Comparison of ENCODE assay signal across 2 cellular contexts in the genomic region with DNA sequence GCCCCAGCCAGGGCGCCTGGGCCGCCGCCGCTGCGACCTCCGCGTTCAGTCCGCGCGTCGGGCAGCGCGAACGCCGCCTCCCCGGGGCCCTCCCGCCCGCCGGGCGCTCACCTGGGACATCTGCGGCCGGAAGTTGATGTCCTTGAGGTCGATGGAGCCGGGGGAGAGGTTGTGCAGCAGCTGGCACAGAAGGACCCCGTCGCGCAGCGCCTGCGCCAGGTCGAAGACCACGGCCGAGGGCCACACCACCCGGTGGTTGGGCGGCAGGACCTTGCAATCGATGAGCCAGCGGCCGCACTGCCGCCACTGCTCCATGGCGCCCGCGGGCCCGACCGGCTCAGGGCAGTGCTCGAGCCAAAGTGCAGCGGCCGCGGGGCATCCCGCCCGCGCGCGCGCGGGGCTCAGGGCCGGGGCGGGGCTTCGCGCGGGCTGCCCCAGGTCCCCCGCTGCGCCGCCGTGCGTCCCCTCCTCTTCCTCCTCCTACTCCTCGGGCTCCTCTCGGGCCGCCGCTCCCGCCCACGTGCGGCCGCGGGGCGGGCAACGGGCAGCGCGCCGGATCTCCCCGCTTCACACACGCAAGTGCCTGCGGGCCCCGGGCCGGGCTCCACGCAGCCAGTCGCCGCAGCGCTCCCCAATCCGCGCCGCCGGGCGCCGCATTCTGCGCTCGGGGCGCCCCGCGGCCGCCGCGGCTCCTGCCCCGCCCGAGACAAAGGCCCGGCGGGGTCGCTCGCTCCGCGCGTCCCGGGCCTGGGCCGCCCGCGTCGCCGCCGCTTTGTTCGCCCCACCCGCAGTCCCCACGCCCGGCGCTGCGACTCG.
TF ChIP-seq lines count a peak whose summit lies in the region.

A gene with protein sequence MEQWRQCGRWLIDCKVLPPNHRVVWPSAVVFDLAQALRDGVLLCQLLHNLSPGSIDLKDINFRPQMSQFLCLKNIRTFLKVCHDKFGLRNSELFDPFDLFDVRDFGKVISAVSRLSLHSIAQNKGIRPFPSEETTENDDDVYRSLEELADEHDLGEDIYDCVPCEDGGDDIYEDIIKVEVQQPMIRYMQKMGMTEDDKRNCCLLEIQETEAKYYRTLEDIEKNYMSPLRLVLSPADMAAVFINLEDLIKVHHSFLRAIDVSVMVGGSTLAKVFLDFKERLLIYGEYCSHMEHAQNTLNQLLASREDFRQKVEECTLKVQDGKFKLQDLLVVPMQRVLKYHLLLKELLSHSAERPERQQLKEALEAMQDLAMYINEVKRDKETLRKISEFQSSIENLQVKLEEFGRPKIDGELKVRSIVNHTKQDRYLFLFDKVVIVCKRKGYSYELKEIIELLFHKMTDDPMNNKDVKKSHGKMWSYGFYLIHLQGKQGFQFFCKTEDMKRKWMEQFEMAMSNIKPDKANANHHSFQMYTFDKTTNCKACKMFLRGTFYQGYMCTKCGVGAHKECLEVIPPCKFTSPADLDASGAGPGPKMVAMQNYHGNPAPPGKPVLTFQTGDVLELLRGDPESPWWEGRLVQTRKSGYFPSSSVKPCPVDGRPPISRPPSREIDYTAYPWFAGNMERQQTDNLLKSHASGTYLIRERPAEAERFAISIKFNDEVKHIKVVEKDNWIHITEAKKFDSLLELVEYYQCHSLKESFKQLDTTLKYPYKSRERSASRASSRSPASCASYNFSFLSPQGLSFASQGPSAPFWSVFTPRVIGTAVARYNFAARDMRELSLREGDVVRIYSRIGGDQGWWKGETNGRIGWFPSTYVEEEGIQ (minus strand): TSS at position 361 of the 816 bp plus-strand sequence. CDS start 46 bp downstream, at position 315.

TF ChIP-seq in Ishikawa, 13 proteins besides CTCF, POLR2A, EP300 and RAD21 (continued from another document):
- TF ChIP-seq, protein P1, sequence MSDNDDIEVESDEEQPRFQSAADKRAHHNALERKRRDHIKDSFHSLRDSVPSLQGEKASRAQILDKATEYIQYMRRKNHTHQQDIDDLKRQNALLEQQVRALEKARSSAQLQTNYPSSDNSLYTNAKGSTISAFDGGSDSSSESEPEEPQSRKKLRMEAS (IDR thresholded peaks at IDR 0.05), result peak; percentile 68
- TF ChIP-seq, protein P2, sequence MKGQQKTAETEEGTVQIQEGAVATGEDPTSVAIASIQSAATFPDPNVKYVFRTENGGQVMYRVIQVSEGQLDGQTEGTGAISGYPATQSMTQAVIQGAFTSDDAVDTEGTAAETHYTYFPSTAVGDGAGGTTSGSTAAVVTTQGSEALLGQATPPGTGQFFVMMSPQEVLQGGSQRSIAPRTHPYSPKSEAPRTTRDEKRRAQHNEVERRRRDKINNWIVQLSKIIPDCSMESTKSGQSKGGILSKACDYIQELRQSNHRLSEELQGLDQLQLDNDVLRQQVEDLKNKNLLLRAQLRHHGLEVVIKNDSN (IDR thresholded peaks at IDR 0.05), result peak; percentile 29; the same call in 1 of the 2 replicates

TF ChIP-seq in K562, 482 proteins besides CTCF, POLR2A, EP300 and RAD21 (continued from another document):
- TF ChIP-seq CREBBP (IDR thresholded peaks at IDR 0.05; ENCODE audit: low read depth, low read length), result no peak
- TF ChIP-seq GATAD2B (IDR thresholded peaks at IDR 0.05; ENCODE audit: borderline replicate concordance), result 0 out of 2 replicates have a peak, but pooled peaks have one; percentile 46
- TF ChIP-seq HLTF (IDR thresholded peaks at IDR 0.05), result no peak
- peak; percentile 16; the same call in 1 of the 2 replicates for TF ChIP-seq SIN3B (IDR thresholded peaks at IDR 0.05; ENCODE audit: low read depth)
- no peak for TF ChIP-seq HSF4 (CRISPR knock-in tag; IDR thresholded peaks at IDR 0.05; ENCODE audit: borderline replicate concordance)
- no peak for TF ChIP-seq XRCC5 (IDR thresholded peaks at IDR 0.05; ENCODE audit: low read depth, low read length)
- no peak for TF ChIP-seq CHD1 (IDR thresholded peaks at IDR 0.05; ENCODE audit: low read length)
- peak; percentile 25 for TF ChIP-seq CCNT2 (IDR thresholded peaks at IDR 0.05; ENCODE audit: borderline replicate concordance, extremely low read depth, insufficient read length, low read depth, low read length)
- TF ChIP-seq EGR1 (conservative IDR thresholded peaks at IDR 0.05), result peak; percentile 32; the same call in 1 of the 2 replicates
- TF ChIP-seq RBBP5 (IDR thresholded peaks at IDR 0.05; ENCODE audit: borderline replicate concordance, insufficient read depth, low read length, poor library complexity, severe bottlenecking), result peak; percentile 10
- TF ChIP-seq, protein P3, sequence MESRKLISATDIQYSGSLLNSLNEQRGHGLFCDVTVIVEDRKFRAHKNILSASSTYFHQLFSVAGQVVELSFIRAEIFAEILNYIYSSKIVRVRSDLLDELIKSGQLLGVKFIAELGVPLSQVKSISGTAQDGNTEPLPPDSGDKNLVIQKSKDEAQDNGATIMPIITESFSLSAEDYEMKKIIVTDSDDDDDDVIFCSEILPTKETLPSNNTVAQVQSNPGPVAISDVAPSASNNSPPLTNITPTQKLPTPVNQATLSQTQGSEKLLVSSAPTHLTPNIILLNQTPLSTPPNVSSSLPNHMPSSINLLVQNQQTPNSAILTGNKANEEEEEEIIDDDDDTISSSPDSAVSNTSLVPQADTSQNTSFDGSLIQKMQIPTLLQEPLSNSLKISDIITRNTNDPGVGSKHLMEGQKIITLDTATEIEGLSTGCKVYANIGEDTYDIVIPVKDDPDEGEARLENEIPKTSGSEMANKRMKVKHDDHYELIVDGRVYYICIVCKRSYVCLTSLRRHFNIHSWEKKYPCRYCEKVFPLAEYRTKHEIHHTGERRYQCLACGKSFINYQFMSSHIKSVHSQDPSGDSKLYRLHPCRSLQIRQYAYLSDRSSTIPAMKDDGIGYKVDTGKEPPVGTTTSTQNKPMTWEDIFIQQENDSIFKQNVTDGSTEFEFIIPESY (CRISPR knock-in tag; IDR thresholded peaks at IDR 0.05), result 0 out of 2 replicates have a peak, but pooled peaks have one; percentile 21
- no peak for TF ChIP-seq FOXJ2 (tag; IDR thresholded peaks at IDR 0.05)
- TF ChIP-seq NRF1 (conservative IDR thresholded peaks at IDR 0.05 in 1 of 2, IDR thresholded peaks at IDR 0.05 in 1 of 2), result peak in 1 of 2 experiments; percentile 14; a peak in 1 of 4 replicates
- no peak for TF ChIP-seq SOX6 (IDR thresholded peaks at IDR 0.05)
- 0 out of 2 replicates have a peak, but pooled peaks have one; percentile 20 for TF ChIP-seq SAFB (IDR thresholded peaks at IDR 0.05; ENCODE audit: borderline replicate concordance, low read depth, low read length)
- TF ChIP-seq, protein P4, sequence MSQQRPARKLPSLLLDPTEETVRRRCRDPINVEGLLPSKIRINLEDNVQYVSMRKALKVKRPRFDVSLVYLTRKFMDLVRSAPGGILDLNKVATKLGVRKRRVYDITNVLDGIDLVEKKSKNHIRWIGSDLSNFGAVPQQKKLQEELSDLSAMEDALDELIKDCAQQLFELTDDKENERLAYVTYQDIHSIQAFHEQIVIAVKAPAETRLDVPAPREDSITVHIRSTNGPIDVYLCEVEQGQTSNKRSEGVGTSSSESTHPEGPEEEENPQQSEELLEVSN (IDR thresholded peaks at IDR 0.05; ENCODE audit: borderline replicate concordance in 1 of 2, extremely low read depth in 1 of 2, insufficient read depth in 1 of 2, insufficient read length in 1 of 2, low read depth in 1 of 2, low read length in 1 of 2, poor library complexity in 1 of 2, severe bottlenecking in 1 of 2), result peak in 1 of 2 experiments; percentile 84
- TF ChIP-seq, protein P5, sequence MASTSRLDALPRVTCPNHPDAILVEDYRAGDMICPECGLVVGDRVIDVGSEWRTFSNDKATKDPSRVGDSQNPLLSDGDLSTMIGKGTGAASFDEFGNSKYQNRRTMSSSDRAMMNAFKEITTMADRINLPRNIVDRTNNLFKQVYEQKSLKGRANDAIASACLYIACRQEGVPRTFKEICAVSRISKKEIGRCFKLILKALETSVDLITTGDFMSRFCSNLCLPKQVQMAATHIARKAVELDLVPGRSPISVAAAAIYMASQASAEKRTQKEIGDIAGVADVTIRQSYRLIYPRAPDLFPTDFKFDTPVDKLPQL (IDR thresholded peaks at IDR 0.05; ENCODE audit: extremely low read depth, insufficient read length), result no peak
- TF ChIP-seq HNRNPLL (IDR thresholded peaks at IDR 0.05; ENCODE audit: low read depth, low read length, poor library complexity, severe bottlenecking), result peak; percentile 47
- TF ChIP-seq YY1 (IDR thresholded peaks at IDR 0.05; ENCODE audit: borderline replicate concordance in 1 of 3, control insufficient read depth in 1 of 3, extremely low read depth in 1 of 3, insufficient read depth in 3 of 3, insufficient read length in 1 of 3, insufficient replicate concordance in 2 of 3, low read depth in 1 of 3, low read length in 2 of 3), result peak in 1 of 3 experiments; percentile 43
- peak; percentile 41; the same call in 1 of the 2 replicates for TF ChIP-seq MYC (IDR thresholded peaks at IDR 0.05; ENCODE audit: low read depth, low read length)
- no peak for TF ChIP-seq MYC (CRISPR knock-in tag; IDR thresholded peaks at IDR 0.05; ENCODE audit: borderline replicate concordance, low read depth)
